Comparison of ENCODE assay signal across 2 cellular contexts in the genomic region with DNA sequence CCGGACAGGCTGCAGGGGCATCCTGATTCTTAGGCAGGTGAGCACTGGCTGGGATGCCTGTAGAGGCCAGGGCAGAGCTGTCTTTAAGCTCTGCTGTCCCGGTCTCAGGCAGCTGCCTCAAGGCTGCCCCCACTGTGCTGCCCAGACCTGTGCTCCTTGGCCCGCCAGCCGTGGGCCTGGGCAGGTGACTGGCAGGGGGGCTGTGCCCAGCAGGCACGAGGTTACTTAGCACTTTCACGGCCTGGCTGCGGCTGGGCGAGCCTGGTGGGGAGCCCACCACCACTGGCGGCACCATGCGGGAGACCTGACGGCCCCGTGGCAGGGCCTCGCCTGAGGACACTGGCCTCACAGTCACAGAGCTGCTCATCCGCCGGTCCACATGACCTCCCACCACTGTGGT.
TF ChIP-seq lines count a peak whose summit lies in the region.

No MANE protein-coding gene starts in this region.

TF ChIP-seq in GM23338, 12 proteins besides CTCF, POLR2A, EP300 and RAD21 (continues in another document):
- TF ChIP-seq POLR2AphosphoS5 (IDR thresholded peaks at IDR 0.05; ENCODE audit: low read depth) = no peak
- TF ChIP-seq ETS1 (IDR thresholded peaks at IDR 0.05) = no peak
- TF ChIP-seq NANOG (IDR thresholded peaks at IDR 0.05; ENCODE audit: borderline replicate concordance) = no peak
- no peak for TF ChIP-seq JUNB (IDR thresholded peaks at IDR 0.05; ENCODE audit: unreplicated experiment)
- TF ChIP-seq STAT1 (IDR thresholded peaks at IDR 0.05; ENCODE audit: unreplicated experiment) = no peak
- TF ChIP-seq ZNF462 (CRISPR knock-in tag; IDR thresholded peaks at IDR 0.05) = no peak
- TF ChIP-seq EZH2phosphoT487 (IDR thresholded peaks at IDR 0.05; ENCODE audit: unreplicated experiment) = no peak
- no peak for TF ChIP-seq ZNF331 (CRISPR knock-in tag; IDR thresholded peaks at IDR 0.05; ENCODE audit: low read depth)
- TF ChIP-seq, protein P1, sequence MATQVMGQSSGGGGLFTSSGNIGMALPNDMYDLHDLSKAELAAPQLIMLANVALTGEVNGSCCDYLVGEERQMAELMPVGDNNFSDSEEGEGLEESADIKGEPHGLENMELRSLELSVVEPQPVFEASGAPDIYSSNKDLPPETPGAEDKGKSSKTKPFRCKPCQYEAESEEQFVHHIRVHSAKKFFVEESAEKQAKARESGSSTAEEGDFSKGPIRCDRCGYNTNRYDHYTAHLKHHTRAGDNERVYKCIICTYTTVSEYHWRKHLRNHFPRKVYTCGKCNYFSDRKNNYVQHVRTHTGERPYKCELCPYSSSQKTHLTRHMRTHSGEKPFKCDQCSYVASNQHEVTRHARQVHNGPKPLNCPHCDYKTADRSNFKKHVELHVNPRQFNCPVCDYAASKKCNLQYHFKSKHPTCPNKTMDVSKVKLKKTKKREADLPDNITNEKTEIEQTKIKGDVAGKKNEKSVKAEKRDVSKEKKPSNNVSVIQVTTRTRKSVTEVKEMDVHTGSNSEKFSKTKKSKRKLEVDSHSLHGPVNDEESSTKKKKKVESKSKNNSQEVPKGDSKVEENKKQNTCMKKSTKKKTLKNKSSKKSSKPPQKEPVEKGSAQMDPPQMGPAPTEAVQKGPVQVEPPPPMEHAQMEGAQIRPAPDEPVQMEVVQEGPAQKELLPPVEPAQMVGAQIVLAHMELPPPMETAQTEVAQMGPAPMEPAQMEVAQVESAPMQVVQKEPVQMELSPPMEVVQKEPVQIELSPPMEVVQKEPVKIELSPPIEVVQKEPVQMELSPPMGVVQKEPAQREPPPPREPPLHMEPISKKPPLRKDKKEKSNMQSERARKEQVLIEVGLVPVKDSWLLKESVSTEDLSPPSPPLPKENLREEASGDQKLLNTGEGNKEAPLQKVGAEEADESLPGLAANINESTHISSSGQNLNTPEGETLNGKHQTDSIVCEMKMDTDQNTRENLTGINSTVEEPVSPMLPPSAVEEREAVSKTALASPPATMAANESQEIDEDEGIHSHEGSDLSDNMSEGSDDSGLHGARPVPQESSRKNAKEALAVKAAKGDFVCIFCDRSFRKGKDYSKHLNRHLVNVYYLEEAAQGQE (IDR thresholded peaks at IDR 0.05; ENCODE audit: unreplicated experiment) = no peak
- TF ChIP-seq CREB1 (CRISPR knock-in tag; IDR thresholded peaks at IDR 0.05; ENCODE audit: low read depth) = no peak

TF ChIP-seq in H1, 55 proteins besides CTCF, POLR2A, EP300 and RAD21:
- no peak for TF ChIP-seq GABPA (IDR thresholded peaks at IDR 0.05; ENCODE audit: borderline replicate concordance, insufficient read depth, low read length)
- TF ChIP-seq EZH2 (IDR thresholded peaks at IDR 0.05; ENCODE audit: low read depth, low read length, severe bottlenecking) = no peak
- TF ChIP-seq RXRA (IDR thresholded peaks at IDR 0.05; ENCODE audit: insufficient read depth, low read depth, low read length) = no peak
- TF ChIP-seq CEBPB (IDR thresholded peaks at IDR 0.05; ENCODE audit: low read depth, low read length) = no peak
- no peak for TF ChIP-seq SIX5 (IDR thresholded peaks at IDR 0.05; ENCODE audit: low read depth, low read length)
- TF ChIP-seq CHD7 (IDR thresholded peaks at IDR 0.05; ENCODE audit: insufficient replicate concordance, low read length) = no peak
- no peak for TF ChIP-seq BACH1 (IDR thresholded peaks at IDR 0.05; ENCODE audit: low read length)
- no peak for TF ChIP-seq SP4 (IDR thresholded peaks at IDR 0.05; ENCODE audit: low read length)
- no peak for TF ChIP-seq CBX5 (IDR thresholded peaks at IDR 0.05; ENCODE audit: low read depth, low read length)
